ENCODE assay signal across 18 cellular contexts in the genomic region with DNA sequence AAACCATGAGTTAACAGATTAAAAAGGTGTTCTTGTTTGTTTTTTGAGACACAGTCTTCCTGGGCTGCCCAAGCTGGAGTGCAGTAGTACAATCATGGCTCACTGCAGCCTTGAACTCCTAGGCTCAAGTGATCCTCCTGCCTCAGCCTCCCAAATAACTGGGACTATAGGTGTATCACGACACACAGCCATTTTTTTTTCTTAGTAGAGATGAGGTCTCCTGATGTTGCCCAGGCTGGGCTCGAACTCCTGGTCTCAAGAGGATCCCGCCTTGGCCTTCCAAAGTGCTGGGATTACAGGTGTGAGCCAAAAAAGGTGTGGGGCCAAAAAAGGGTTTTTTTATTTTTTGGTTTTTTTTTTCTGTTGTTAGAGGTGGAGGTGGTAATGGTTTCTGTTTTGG.
"Had no signal": no experiment of that assay in that cellular context is flagged by ENCODE, and none has a peak within 500 bp of the region (broad histone marks: within the 10 kb centered on the region; RNA-seq: fewer than 3 reads in every experiment).

No MANE protein-coding gene starts in this region.

- H3K4me3 Mint-ChIP-seq: activated naive CD8-positive, alpha-beta T cell; neural crest cell had no signal

- H3K27ac Mint-ChIP-seq: activated naive CD8-positive, alpha-beta T cell; progenitor cell of endocrine pancreas had no signal

- H3K27me3 Mint-ChIP-seq: activated naive CD8-positive, alpha-beta T cell; progenitor cell of endocrine pancreas had no signal

- DNase-seq: activated CD4-positive, alpha-beta T cell treated with anti-CD3 and anti-CD28 coated beads for 1 hour; activated CD8-positive, alpha-beta memory T cell treated with anti-CD3 and anti-CD28 coated beads for 24 hours; activated CD8-positive, alpha-beta memory T cell treated with anti-CD3 and anti-CD28 coated beads, Interleukin-2, amount 50 U/mL, for 48 hours; activated gamma-delta T cell; activated T-cell treated with anti-CD3 and anti-CD28 coated beads, Interleukin-2, amount 50 U/mL, for 48 hours; foreskin fibroblast; left cardiac atrium; midbrain; small intestine; stimulated activated CD4-positive, alpha-beta T cell treated with anti-CD3 and anti-CD28 coated beads, Interleukin-15, amount 100 ng/mL, for 24 hours; stimulated activated CD4-positive, alpha-beta T cell treated with anti-CD3 and anti-CD28 coated beads, Interleukin-2, amount 100 ng/mL, for 48 hours; T-helper 2 cell; WERI-Rb-1 had no signal

- H3K4me3 ChIP-seq: cardiac muscle cell, lung had no signal

- H3K36me3 ChIP-seq: cardiac muscle cell, WERI-Rb-1 had no signal

- H3K27ac ChIP-seq: cardiac muscle cell, WERI-Rb-1 had no signal

- H3K27me3 ChIP-seq: cardiac muscle cell had no signal
